Comparison of ENCODE assay signal across 8 cellular contexts in genomic region chr14:72926292-72927028, GRCh38. TPM values are rescaled to one million over a fixed set of nuclear protein-coding genes. Genes with fewer than 3 reads are reported as not detected.
DNase-seq lines count a peak whose midpoint lies in the region; ATAC-seq and TF ChIP-seq lines count a peak whose summit lies in the region.

Gene DCAF4, plus strand, starts transcription at chr14:72926464. Its CDS starts 11,515 bp downstream, at chr14:72937979.

- no peak for TF ChIP-seq CTCF in AG10803 (conservative IDR thresholded peaks at IDR 0.05; ENCODE audit: low read length)
- peak in 1 of 11 experiments; percentile 19 for TF ChIP-seq CTCF in spleen (IDR thresholded peaks at IDR 0.05 in 8 of 11, conservative IDR thresholded peaks at IDR 0.05 in 3 of 11)

- peak within 1 kb of the TSS in 7 of 8 donors; percentile 13 to 87 (median 78) for H3K27ac ChIP-seq in spleen

- H3K36me3 ChIP-seq in spleen = no peaks in the 10 kb centered on the region

- H3K4me3 ChIP-seq in AG10803 (ENCODE audit: low read length) (peak within 1 kb of the TSS; percentile 98), spleen (peak within 1 kb of the TSS; percentile 82 to 98 (median 92))

- no peaks in the 10 kb centered on the region for H3K9me3 Mint-ChIP-seq in central memory CD8-positive, alpha-beta T cell

- TF ChIP-seq POLR2A in spleen (IDR thresholded peaks at IDR 0.05) = no peak

- H3K27me3 Mint-ChIP-seq in central memory CD8-positive, alpha-beta T cell = no peaks in the 10 kb centered on the region

- H3K4me1 ChIP-seq in spleen = peaks cover 0 to 25% (median 17%) of the 10 kb centered on the region in 6 donors

- intact Hi-C loops in spleen (cut with DNase I; ENCODE audit: low total_unique reads) = no loop called here

- H3K27ac Mint-ChIP-seq in central memory CD8-positive, alpha-beta T cell (ENCODE audit: low read depth) = peak within 1 kb of the TSS; percentile 87

- DNase-seq in AG10803 (ENCODE audit: low read depth) (peak; percentile 98), NCI-H446 (lab: John Stamatoyannopoulos, UW) (peak; percentile 96 to 97), inferior parietal cortex (ENCODE audit: extremely low spot score) (peak; percentile 95), spleen (peak; percentile 97)
- peak; percentile 76 to 89 (median 87) for DNase-seq in activated CD4-positive, CD25-positive, alpha-beta regulatory T cell (lab: John Stamatoyannopoulos, UW)
- peak; percentile 78 to 88 for DNase-seq in central memory CD8-positive, alpha-beta T cell (ENCODE audit: low spot score in 2 of 2)

- ATAC-seq in GM19035 (IDR thresholded peaks at IDR 0.05; ENCODE audit: unreplicated experiment) (peak; percentile 97), HG03354 (IDR thresholded peaks at IDR 0.05; ENCODE audit: poor library complexity, severe bottlenecking, unreplicated experiment) (peak; percentile 96)
- peak; percentile 97 for ATAC-seq in central memory CD8-positive, alpha-beta T cell (replicated peaks; ENCODE audit: extremely low read depth, poor library complexity, severe bottlenecking)

- no peaks in the 10 kb centered on the region for H3K27me3 ChIP-seq in spleen (replicated peaks in 1 of 7)

- H3K36me3 Mint-ChIP-seq in central memory CD8-positive, alpha-beta T cell (ENCODE audit: insufficient read depth) = peaks cover 4% of the 10 kb centered on the region

- peaks cover 20% of the 10 kb centered on the region for H3K4me1 Mint-ChIP-seq in central memory CD8-positive, alpha-beta T cell

- H3K9me3 ChIP-seq in spleen = no peaks in the 10 kb centered on the region

- 0 to 1% (median 0%) methylated on average over 19 to 59 of the region's 59 CpGs for WGBS in spleen, 5 donors

- peak within 1 kb of the TSS; percentile 91 for H3K4me3 Mint-ChIP-seq in central memory CD8-positive, alpha-beta T cell

RNA-seq across cellular contexts. Expression of gene DCAF4, which starts in this region (rescaled TPM):
- 10 to 100 TPM; 10.3 to 25.0 (median 14.1) TPM for total RNA-seq in spleen
- polyA plus RNA-seq in spleen = 10 to 100 TPM in 1 of 3 donors, 1 to 10 TPM in 2; 7.7 to 10.6 (median 7.8) TPM

Comparison
In these comparisons a context has a peak if more than half of its experiments do, and no peak if none do; other contexts are left out.
1. Peak in every context shown above with its lines: DNase-seq, ATAC-seq, H3K4me3 ChIP-seq and H3K27ac ChIP-seq.